ENCODE assay signal across 7 cellular contexts in the genomic region with DNA sequence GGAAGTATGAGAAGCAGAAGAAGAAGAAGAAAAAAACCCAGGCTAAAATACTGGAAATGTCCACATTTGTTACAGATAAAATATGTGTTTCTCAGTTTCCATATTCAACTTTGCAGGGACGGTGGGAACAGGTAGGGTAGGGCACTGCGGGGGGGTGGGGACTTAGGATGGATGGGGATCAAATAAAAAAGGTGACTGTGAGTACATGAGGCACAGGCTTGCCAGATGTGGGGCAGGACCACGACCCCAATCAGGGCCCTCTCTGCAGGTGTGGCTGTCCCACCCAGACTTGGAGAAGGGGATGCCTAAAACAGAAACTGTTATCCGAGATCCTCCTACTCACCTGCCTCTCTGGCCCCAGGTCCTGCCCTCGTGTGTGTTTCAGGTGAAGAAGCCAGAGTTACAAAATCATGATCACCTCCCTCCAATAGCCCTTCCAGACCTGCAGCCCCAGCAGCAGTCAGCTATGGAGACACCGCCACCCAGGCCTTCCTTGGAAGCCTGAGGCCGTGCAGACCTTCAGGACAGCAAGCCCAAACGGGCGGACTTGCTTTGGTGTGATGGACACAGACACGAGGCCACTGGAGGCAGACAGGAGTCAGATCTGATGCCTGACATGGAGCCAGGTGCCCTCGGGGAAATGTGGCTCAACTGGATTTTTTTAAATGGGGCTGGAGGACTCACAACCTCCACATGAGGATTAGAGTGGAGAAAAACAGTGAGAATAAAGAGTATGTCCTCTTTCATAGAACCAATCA.
DNase-seq lines count a peak whose midpoint lies in the region; ATAC-seq, FAIRE-seq and TF ChIP-seq lines count a peak whose summit lies in the region.
"Not testable (repeated sequence)": the region's sequence is repeated elsewhere in the genome, so short reads cannot be mapped to it uniquely, and the experiment has no call there.

No MANE protein-coding gene starts in this region.

- H2AFZ ChIP-seq in OCI-LY1 (ENCODE audit: low read length); trophoblast cell (ENCODE audit: insufficient read depth, low read length, poor library complexity): not testable (repeated sequence)

- 89% methylated on average over 4 of the region's 11 CpGs for WGBS in A549 (ENCODE audit: missing lambda C conversion rate)
- WGBS in body of pancreas, 2 donors = 67 to 73% methylated on average over 3 to 5 of the region's 11 CpGs
- WGBS in trophoblast cell (ENCODE audit: extremely low coverage, insufficient coverage, insufficient read length) = no CpG with 5 or more reads among the region's 11 CpGs
- 49% methylated on average over 4 of the region's 11 CpGs for WGBS in thymus

- not testable (repeated sequence) for H3K27me3 ChIP-seq in OCI-LY1 (ENCODE audit: insufficient read depth, low read length); Peyer's patch; body of pancreas; trophoblast cell (ENCODE audit: insufficient read depth, low read length); thymus (ENCODE audit: control insufficient read depth, insufficient read depth)

- H3K23ac ChIP-seq in trophoblast cell (ENCODE audit: low read length) = not testable (repeated sequence)

- not testable (repeated sequence) for TF ChIP-seq EP300 in A549 (IDR thresholded peaks at IDR 0.05)

- not testable (repeated sequence) for H3K79me2 ChIP-seq in OCI-LY1 (ENCODE audit: insufficient read depth, low read length); trophoblast cell (ENCODE audit: control insufficient read depth, insufficient read depth, low read length, poor library complexity)

- POLR2A ChIA-PET in A549 (lab: Yijun Ruan, JAX) = not testable (repeated sequence)

- not testable (repeated sequence) for H2BK12ac ChIP-seq in trophoblast cell (ENCODE audit: low read length)

- H3K18ac ChIP-seq in trophoblast cell (ENCODE audit: low read length) = not testable (repeated sequence)

- H3K36me3 ChIP-seq in OCI-LY1 (ENCODE audit: insufficient read depth, low read length); Peyer's patch; body of pancreas (replicated peaks in 1 of 2; ENCODE audit: insufficient read depth in 1 of 2, low read depth in 2 of 2); trophoblast cell (ENCODE audit: control insufficient read depth in 1 of 2, insufficient read depth in 2 of 2, low read length in 2 of 2); thymus (ENCODE audit: control insufficient read depth, insufficient read depth): not testable (repeated sequence)

- not testable (repeated sequence) for H2AK5ac ChIP-seq in trophoblast cell (ENCODE audit: low read length)

- H4K20me1 ChIP-seq in OCI-LY1 (ENCODE audit: insufficient read depth, low read length) = not testable (repeated sequence)

- intact Hi-C loops in body of pancreas (cut with DNase I) = not testable (repeated sequence)

- not testable (repeated sequence) for DNase-seq in A549 (ENCODE audit: low read depth in 1 of 2, low spot score in 1 of 2); body of pancreas; trophoblast cell
- DNase-seq in Peyer's patch = peak in 2 of 3 donors; percentile 44 to 47
- DNase-seq in activated CD8-positive, alpha-beta memory T cell treated with anti-CD3 and anti-CD28 coated beads for 24 hours = peak; percentile 54

- not testable (repeated sequence) for TF ChIP-seq RAD21 in A549 (conservative IDR thresholded peaks at IDR 0.05 in 1 of 2, IDR thresholded peaks at IDR 0.05 in 1 of 2)

- H4K12ac ChIP-seq in trophoblast cell (ENCODE audit: low read depth, low read length) = not testable (repeated sequence)

- not testable (repeated sequence) for H3K4me2 ChIP-seq in A549; trophoblast cell (ENCODE audit: low read length)
- peak overlapping the region; percentile 26; the same call in 1 of the 2 replicates for H3K4me2 ChIP-seq in OCI-LY1 (ENCODE audit: low read length)

- H2BK120ac ChIP-seq in trophoblast cell (ENCODE audit: insufficient read depth, low read length, poor library complexity) = not testable (repeated sequence)

- H3K4ac ChIP-seq in trophoblast cell (ENCODE audit: low read depth, low read length) = not testable (repeated sequence)

- CTCF ChIA-PET in A549 (lab: Yijun Ruan, JAX) = not testable (repeated sequence)

- not testable (repeated sequence) for FAIRE-seq in A549 (lab: Jason Lieb, UNC)

- not testable (repeated sequence) for H3K4me1 ChIP-seq in A549; Peyer's patch; body of pancreas; trophoblast cell (ENCODE audit: control insufficient read depth in 1 of 2, insufficient read depth in 2 of 2, low read length in 2 of 2); thymus (ENCODE audit: control insufficient read depth, insufficient read depth, low read length)
- peaks cover 83% of the 10 kb centered on the region for H3K4me1 ChIP-seq in OCI-LY1 (ENCODE audit: insufficient read depth, low read length, severe bottlenecking)

- H2BK5ac ChIP-seq in trophoblast cell (ENCODE audit: low read depth, low read length, poor library complexity) = not testable (repeated sequence)

- not testable (repeated sequence) for H4K8ac ChIP-seq in trophoblast cell (ENCODE audit: low read depth, low read length)

- ATAC-seq in A549 (peak; percentile 50 to 60; a peak in 5 of 6 replicates), body of pancreas (peak; percentile 30)

- H3K27ac ChIP-seq in A549; Peyer's patch; body of pancreas; trophoblast cell (ENCODE audit: low read depth, low read length): not testable (repeated sequence)
- H3K27ac ChIP-seq in OCI-LY1 (ENCODE audit: low read depth, low read length, poor library complexity, severe bottlenecking) = peak overlapping the region; percentile 86
- H3K27ac ChIP-seq in thymus (ENCODE audit: low read depth) = peak overlapping the region; percentile 31

- H3K9ac ChIP-seq in OCI-LY1 (ENCODE audit: low read length) = peak overlapping the region; percentile 34; the same call in 1 of the 2 replicates
- not testable (repeated sequence) for H3K9ac ChIP-seq in trophoblast cell (ENCODE audit: low read length)

- H4K91ac ChIP-seq in trophoblast cell (ENCODE audit: low read depth, low read length) = peak overlapping the region; percentile 37

- H3K9me2 ChIP-seq in OCI-LY1 (ENCODE audit: low read depth, low read length) = not testable (repeated sequence)

- not testable (repeated sequence) for TF ChIP-seq CTCF in A549 (IDR thresholded peaks at IDR 0.05); OCI-LY1 (IDR thresholded peaks at IDR 0.05; ENCODE audit: low read length); Peyer's patch (IDR thresholded peaks at IDR 0.05); body of pancreas (IDR thresholded peaks at IDR 0.05)

- not testable (repeated sequence) for TF ChIP-seq POLR2A in A549 (IDR thresholded peaks at IDR 0.05; ENCODE audit: low read length); Peyer's patch (IDR thresholded peaks at IDR 0.05); body of pancreas (IDR thresholded peaks at IDR 0.05)

- H3F3A ChIP-seq in OCI-LY1 (ENCODE audit: insufficient read depth, low read length) = not testable (repeated sequence)

- H3K79me1 ChIP-seq in trophoblast cell (ENCODE audit: low read length) = not testable (repeated sequence)

- H3K9me3 ChIP-seq in A549; OCI-LY1 (ENCODE audit: low read length); Peyer's patch; body of pancreas; trophoblast cell (ENCODE audit: insufficient read depth, low read depth, low read length); thymus (ENCODE audit: control insufficient read depth): not testable (repeated sequence)

- not testable (repeated sequence) for H3K14ac ChIP-seq in trophoblast cell (ENCODE audit: low read length)

- not testable (repeated sequence) for H3K4me3 ChIP-seq in A549; OCI-LY1 (ENCODE audit: low read depth, low read length, poor library complexity, severe bottlenecking); Peyer's patch; body of pancreas; trophoblast cell (ENCODE audit: low read depth, low read length); thymus (ENCODE audit: low read length)
